Comparison of ENCODE assay signal across 27 cellular contexts in the genomic region with DNA sequence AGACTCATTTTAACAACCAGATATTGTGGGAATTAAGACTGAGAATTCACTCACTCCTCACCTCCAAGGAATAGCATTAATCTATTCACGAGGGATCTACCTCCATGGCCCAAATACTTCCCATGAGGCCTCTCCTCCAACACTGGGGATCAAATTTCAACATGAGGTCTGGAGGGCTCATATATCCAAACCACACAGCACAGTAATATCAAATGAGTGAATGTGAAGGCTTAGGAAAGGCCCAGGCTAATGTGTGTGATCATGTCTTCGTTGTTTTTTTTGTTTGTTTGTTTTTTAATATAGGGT.
"Had no signal": no experiment of that assay in that cellular context is flagged by ENCODE, and none has a peak within 500 bp of the region (broad histone marks: within the 10 kb centered on the region; RNA-seq: fewer than 3 reads in every experiment).

No MANE protein-coding gene starts in this region.

- H3K36me3 ChIP-seq: thyroid gland had no signal

- DNase-seq: dermis blood vessel endothelial cell; effector memory CD4-positive, alpha-beta T cell; foreskin keratinocyte; heart left ventricle; kidney; mesenchymal stem cell; mucosa of descending colon; naive B cell; stimulated activated CD4-positive, alpha-beta T cell treated with anti-CD3 and anti-CD28 coated beads, Interleukin-12 subunit alpha, Interleukin-12 subunit beta, amount 100 ng/mL, for 4 hours; stimulated activated CD4-positive, alpha-beta T cell treated with anti-CD3 and anti-CD28 coated beads, Interleukin-1b, Interleukin-23, amount 100 ng/mL, for 48 hours; stimulated activated CD4-positive, alpha-beta T cell treated with anti-CD3 and anti-CD28 coated beads, Interleukin-4, amount 100 ng/mL, for 1 hour; stimulated activated naive CD4-positive, alpha-beta T cell treated with Interleukin-2 at 50 U/mL for 16 hours; stomach; thyroid gland; trophoblast cell had no signal

- H3K27me3 ChIP-seq: esophagus muscularis mucosa, foreskin keratinocyte, gastroesophageal sphincter, heart left ventricle, hepatocyte, neural progenitor cell, stomach, thyroid gland, vagina had no signal

- H3K4me1 ChIP-seq: esophagus muscularis mucosa, gastroesophageal sphincter, heart left ventricle, neural progenitor cell, parathyroid adenoma, stomach had no signal

- H3K4me2 ChIP-seq: hepatocyte, neural progenitor cell, smooth muscle cell had no signal

- H3K4me3 ChIP-seq: esophagus muscularis mucosa, gastroesophageal sphincter, heart left ventricle, hepatocyte, lung, mucosa of descending colon, neural progenitor cell, smooth muscle cell, stomach, thyroid gland, vagina had no signal

- H3K9ac ChIP-seq: neural progenitor cell, parathyroid adenoma had no signal

- H2AFZ ChIP-seq: hepatocyte, neural progenitor cell, parathyroid adenoma had no signal

- ATAC-seq: gastroesophageal sphincter; heart left ventricle; left lobe of liver; mucosa of descending colon; natural killer cell treated with Interleukin-12 subunit alpha and Interleukin-12 subunit beta and Interleukin-15 and Interleukin-18, amount 100 ng/mL, for 72 hours; sciatic nerve; stimulated activated effector memory CD8-positive, alpha-beta T cell treated with anti-CD3 and anti-CD28 coated beads, Interleukin-12 subunit alpha, Interleukin-12 subunit beta, amount 100 ng/mL, for 72 hours had no signal

- H3K9me3 ChIP-seq: thyroid gland had no signal
